Comparison of ENCODE assay signal across 9 cellular contexts in the genomic region with DNA sequence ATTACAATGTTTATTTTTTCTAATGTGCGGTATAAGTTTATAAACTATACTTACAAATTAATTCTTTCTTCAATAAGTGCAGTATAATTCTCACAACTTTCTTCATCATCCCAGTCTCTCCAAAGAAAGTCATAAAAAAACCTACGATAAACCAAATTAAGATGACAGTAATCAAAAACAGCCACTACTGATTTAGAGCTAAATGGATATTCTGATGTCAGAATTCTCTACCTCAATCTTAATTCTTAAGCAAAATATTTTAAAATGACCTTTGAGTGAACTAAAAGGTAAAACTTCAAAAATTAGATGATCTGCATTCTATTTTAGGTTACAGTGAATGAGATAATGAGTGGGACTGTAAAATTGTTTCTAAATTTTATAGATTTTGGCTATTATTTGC. TPM values are rescaled to one million over a fixed set of nuclear protein-coding genes. Genes with fewer than 3 reads are reported as not detected.
"Had no signal": no experiment of that assay in that cellular context is flagged by ENCODE, and none has a peak within 500 bp of the region (broad histone marks: within the 10 kb centered on the region; RNA-seq: fewer than 3 reads in every experiment).

No MANE protein-coding gene starts in this region.

- DNase-seq: IMR-90, KBM-7 had no signal

- FAIRE-seq: HepG2, HTR-8/SVneo, K562 had no signal

- ATAC-seq: HepG2, K562 had no signal

- H3K27ac ChIP-seq: HL-60 had no signal

- H3K4me3 ChIP-seq: K562 had no signal

RNA-seq across cellular contexts. Expression of a gene that starts 13.6 kb away (rescaled TPM):
- total RNA-seq: HepG2, HT-29, HT1080, IMR-90, K562 had no signal
- polyA plus RNA-seq: HepG2, IgD-negative memory B cell, IMR-90, K562 had no signal
